Comparison of ENCODE assay signal across 8 cellular contexts in genomic region chr11:36511062-36511461, GRCh38. TPM values are rescaled to one million over a fixed set of nuclear protein-coding genes. Genes with fewer than 3 reads are reported as not detected.
A peak's percentile ranks its signal among the peaks of the same experiment; 100 is the strongest.
DNase-seq lines count a peak whose midpoint lies in the region; ATAC-seq, FAIRE-seq and TF ChIP-seq lines count a peak whose summit lies in the region.
"Not testable (repeated sequence)": the region's sequence is repeated elsewhere in the genome, so short reads cannot be mapped to it uniquely, and the experiment has no call there.

No MANE protein-coding gene starts in this region.

- not testable (repeated sequence) for BruUV-seq in endothelial cell of umbilical vein (replicated peaks; lab: Mats Ljungman, UMichigan)

- intact Hi-C loops in CD8-positive, alpha-beta T cell (cut with DNase I, micrococcal nuclease): loop anchor here in 1 of 2 experiments (2.0 kb wide), 1 partner anchor 236 kb away; no protein-coding TSS in a partner anchor
- intact Hi-C loops in activated CD4-positive, alpha-beta memory T cell treated with anti-CD3 and anti-CD28 coated beads for 36 hours (cut with micrococcal nuclease): loop anchor here (2.0 kb wide), 1 partner anchor 30 kb away; no protein-coding TSS in a partner anchor
- intact Hi-C loops in endothelial cell of umbilical vein (cut with micrococcal nuclease); testis (cut with DNase I; ENCODE audit: low total_unique reads): not testable (repeated sequence)

- not testable (repeated sequence) for FAIRE-seq in astrocyte (lab: Jason Lieb, UNC); endothelial cell of umbilical vein (lab: Jason Lieb, UNC)

- CTCF ChIA-PET in CD8-positive, alpha-beta T cell (lab: Charles Lee): interaction anchor here (0.7 to 2.9 kb wide), 4 partner anchors 11 to 221 kb away, joined by 3 to 26 read pairs (median 4); no protein-coding TSS in a partner anchor
- CTCF ChIA-PET in activated CD4-positive, alpha-beta memory T cell treated with anti-CD3 and anti-CD28 coated beads for 36 hours (lab: Charles Lee): interaction anchor here (0.7 to 3.5 kb wide), 11 partner anchors 10 to 263 kb away, joined by 3 to 34 read pairs (median 7); partner anchors contain the start of gene COMMD9
- CTCF ChIA-PET in endothelial cell of umbilical vein (lab: Charles Lee): interaction anchor here (1.4 to 2.9 kb wide), 6 partner anchors 10 to 222 kb away, joined by 3 to 36 read pairs (median 8); partner anchors contain the start of gene COMMD9

- not testable (repeated sequence) for H3K9me1 ChIP-seq in endothelial cell of umbilical vein (replicated peaks; ENCODE audit: control insufficient read depth, extremely low read depth, insufficient read depth, low read length)

- H3K27me3 ChIP-seq in CD8-positive, alpha-beta T cell (ENCODE audit: insufficient read depth, low read length); MM.1S (replicated peaks; ENCODE audit: insufficient read depth, low read length); astrocyte (ENCODE audit: insufficient read depth, low read length); endothelial cell of umbilical vein (ENCODE audit: control insufficient read depth in 2 of 2, insufficient read depth in 2 of 2, low read length in 2 of 2); osteoblast (ENCODE audit: insufficient read depth, low read length); testis: not testable (repeated sequence)

- H3K36me3 ChIP-seq in CD8-positive, alpha-beta T cell (ENCODE audit: insufficient read depth, low read length); MM.1S (replicated peaks; ENCODE audit: insufficient read depth, low read length); astrocyte (ENCODE audit: insufficient read depth, low read length); endothelial cell of umbilical vein (ENCODE audit: control insufficient read depth in 2 of 2, extremely low read depth in 1 of 2, insufficient read depth in 2 of 2, low read length in 2 of 2); osteoblast (ENCODE audit: insufficient read depth, low read length); testis (ENCODE audit: low read depth, missing control alignments): not testable (repeated sequence)

- not testable (repeated sequence) for H3K27ac ChIP-seq in CD8-positive, alpha-beta T cell (ENCODE audit: low read depth, low read length); MM.1S (ENCODE audit: low read length); endothelial cell of umbilical vein (ENCODE audit: insufficient read depth, low read depth, low read length)
- H3K27ac ChIP-seq in astrocyte (ENCODE audit: low read depth, low read length) (peak overlapping the region; percentile 97), osteoblast (ENCODE audit: low read depth, low read length) (peak overlapping the region; percentile 82), testis (peak overlapping the region; percentile 81 to 94)

- H3K9ac ChIP-seq in MM.1S (ENCODE audit: low read length); endothelial cell of umbilical vein (replicated peaks; ENCODE audit: extremely low read depth, insufficient read depth, low read length): not testable (repeated sequence)
- H3K9ac ChIP-seq in astrocyte (ENCODE audit: low read length): peak overlapping the region; percentile 97

- TF ChIP-seq POLR2A in endothelial cell of umbilical vein (IDR thresholded peaks at IDR 0.05; ENCODE audit: low read depth, low read length); testis (IDR thresholded peaks at IDR 0.05): not testable (repeated sequence)

- not testable (repeated sequence) for H3K27ac Mint-ChIP-seq in CD8-positive, alpha-beta T cell; activated CD4-positive, alpha-beta memory T cell treated with anti-CD3 and anti-CD28 coated beads for 36 hours
- H3K27ac Mint-ChIP-seq in astrocyte (ENCODE audit: unreplicated experiment): peak overlapping the region; percentile 88
- H3K27ac Mint-ChIP-seq in memory B cell: peak overlapping the region; percentile 98

- H3K4me3 ChIP-seq in CD8-positive, alpha-beta T cell (ENCODE audit: low read depth, low read length); MM.1S (ENCODE audit: low read length); endothelial cell of umbilical vein (replicated peaks in 1 of 3; ENCODE audit: insufficient read depth in 1 of 3, low read depth in 1 of 3, low read length in 3 of 3); testis: not testable (repeated sequence)
- H3K4me3 ChIP-seq in astrocyte (ENCODE audit: insufficient read depth, low read depth, low read length) (peak overlapping the region; percentile 96), osteoblast (ENCODE audit: insufficient read depth, low read length) (peak overlapping the region; percentile 95)

- dilution Hi-C loops in endothelial cell of umbilical vein (cut with MboI; ENCODE audit: extremely low pct_ligation_motif_present, low sequenced_read_pairs): not testable (repeated sequence)

- peaks cover 27% of the 10 kb centered on the region for H3K4me1 Mint-ChIP-seq in CD8-positive, alpha-beta T cell (ENCODE audit: low read depth)
- H3K4me1 Mint-ChIP-seq in activated CD4-positive, alpha-beta memory T cell treated with anti-CD3 and anti-CD28 coated beads for 36 hours (ENCODE audit: low read depth): peaks cover 18% of the 10 kb centered on the region
- H3K4me1 Mint-ChIP-seq in astrocyte (ENCODE audit: low read depth, unreplicated experiment): peaks cover 13% of the 10 kb centered on the region
- H3K4me1 Mint-ChIP-seq in memory B cell: peaks cover 19% of the 10 kb centered on the region

- ATAC-seq in CD8-positive, alpha-beta T cell; memory B cell (ENCODE audit: low read depth): not testable (repeated sequence)

- H3K9me2 ChIP-seq in MM.1S (replicated peaks; ENCODE audit: insufficient read depth, low read length): not testable (repeated sequence)

- H3F3A ChIP-seq in MM.1S (ENCODE audit: insufficient read depth, low read length): not testable (repeated sequence)

- H3K4me2 ChIP-seq in MM.1S (ENCODE audit: low read depth, low read length) (peak overlapping the region; percentile 74; the same call in 1 of the 2 replicates), astrocyte (ENCODE audit: low read length) (peak overlapping the region; percentile 91), endothelial cell of umbilical vein (ENCODE audit: insufficient read depth, low read length) (peak overlapping the region; percentile 67), osteoblast (ENCODE audit: insufficient read depth, low read length) (peak overlapping the region; percentile 90)

- not testable (repeated sequence) for H3K27me3 Mint-ChIP-seq in CD8-positive, alpha-beta T cell (ENCODE audit: low read depth); activated CD4-positive, alpha-beta memory T cell treated with anti-CD3 and anti-CD28 coated beads for 36 hours; astrocyte (ENCODE audit: low read depth, unreplicated experiment); memory B cell

- H3K36me3 Mint-ChIP-seq in CD8-positive, alpha-beta T cell; activated CD4-positive, alpha-beta memory T cell treated with anti-CD3 and anti-CD28 coated beads for 36 hours; astrocyte (ENCODE audit: low read depth, unreplicated experiment); memory B cell: not testable (repeated sequence)

- 43 to 60% methylated on average over 2 of the region's 2 CpGs for WGBS in testis, 2 donors

- H2AFZ ChIP-seq in MM.1S (ENCODE audit: low read length); astrocyte (ENCODE audit: low read depth, low read length); endothelial cell of umbilical vein (ENCODE audit: low read depth, low read length): not testable (repeated sequence)
- peak overlapping the region; percentile 95 for H2AFZ ChIP-seq in osteoblast (ENCODE audit: low read length)

- peaks cover 31% of the 10 kb centered on the region for H3K79me2 ChIP-seq in MM.1S (ENCODE audit: low read length)
- peaks cover 33% of the 10 kb centered on the region for H3K79me2 ChIP-seq in astrocyte (ENCODE audit: insufficient read depth, low read length)
- H3K79me2 ChIP-seq in endothelial cell of umbilical vein (ENCODE audit: control insufficient read depth, insufficient read depth, low read length): peaks cover 26% of the 10 kb centered on the region
- H3K79me2 ChIP-seq in osteoblast (ENCODE audit: insufficient read depth, low read length): peaks cover 32% of the 10 kb centered on the region

- not testable (repeated sequence) for H3K9me3 Mint-ChIP-seq in CD8-positive, alpha-beta T cell; activated CD4-positive, alpha-beta memory T cell treated with anti-CD3 and anti-CD28 coated beads for 36 hours; memory B cell
- H3K9me3 Mint-ChIP-seq in astrocyte (ENCODE audit: unreplicated experiment): peaks cover 16% of the 10 kb centered on the region

- POLR2A ChIA-PET in CD8-positive, alpha-beta T cell (lab: Charles Lee): interaction anchor here (1.4 kb wide), 2 partner anchors 10 to 219 kb away, joined by 3 to 4 read pairs; no protein-coding TSS in a partner anchor
- POLR2A ChIA-PET in activated CD4-positive, alpha-beta memory T cell treated with anti-CD3 and anti-CD28 coated beads for 36 hours (lab: Charles Lee); endothelial cell of umbilical vein (lab: Charles Lee): not testable (repeated sequence)

- not testable (repeated sequence) for H3K9me3 ChIP-seq in CD8-positive, alpha-beta T cell (ENCODE audit: low read length); MM.1S (replicated peaks; ENCODE audit: insufficient read depth, low read length); astrocyte (ENCODE audit: insufficient read depth, low read depth, low read length); endothelial cell of umbilical vein (replicated peaks; ENCODE audit: control insufficient read depth, insufficient read depth, low read length); osteoblast (ENCODE audit: low read depth, low read length); testis

- H3K4me1 ChIP-seq in CD8-positive, alpha-beta T cell (ENCODE audit: insufficient read depth, low read length): peaks cover 16% of the 10 kb centered on the region
- not testable (repeated sequence) for H3K4me1 ChIP-seq in MM.1S (ENCODE audit: low read length); testis
- peaks cover 11% of the 10 kb centered on the region for H3K4me1 ChIP-seq in astrocyte (ENCODE audit: insufficient read depth, low read length)
- H3K4me1 ChIP-seq in endothelial cell of umbilical vein (ENCODE audit: control insufficient read depth, extremely low read depth, insufficient read depth, low read length): peaks cover 16% of the 10 kb centered on the region
- H3K4me1 ChIP-seq in osteoblast (ENCODE audit: insufficient read depth, low read length): peaks cover 18% of the 10 kb centered on the region

- H4K20me1 ChIP-seq in MM.1S (ENCODE audit: insufficient read depth, low read length); endothelial cell of umbilical vein (replicated peaks; ENCODE audit: control insufficient read depth, extremely low read depth, insufficient read depth, low read length): not testable (repeated sequence)
- peaks cover 16% of the 10 kb centered on the region for H4K20me1 ChIP-seq in astrocyte (ENCODE audit: insufficient read depth, low read length)
- H4K20me1 ChIP-seq in osteoblast (ENCODE audit: insufficient read depth, low read length): peaks cover 13% of the 10 kb centered on the region

- not testable (repeated sequence) for DNase-seq in CD8-positive, alpha-beta T cell; MM.1S; activated CD4-positive, alpha-beta memory T cell treated with anti-CD3 and anti-CD28 coated beads for 36 hours; astrocyte (ENCODE audit: low read depth); endothelial cell of umbilical vein (ENCODE audit: low read depth, low spot score); memory B cell (ENCODE audit: low spot score in 2 of 2); osteoblast (ENCODE audit: insufficient read length, low spot score, missing footprints); testis

- not testable (repeated sequence) for TF ChIP-seq CTCF in CD8-positive, alpha-beta T cell (IDR thresholded peaks at IDR 0.05); MM.1S (IDR thresholded peaks at IDR 0.05; ENCODE audit: low read length); astrocyte (IDR thresholded peaks at IDR 0.05; ENCODE audit: insufficient read depth, low read depth, low read length); endothelial cell of umbilical vein (IDR thresholded peaks at IDR 0.05; ENCODE audit: extremely low read depth in 1 of 2, insufficient read depth in 1 of 2, low read depth in 1 of 2, low read length in 2 of 2); osteoblast (IDR thresholded peaks at IDR 0.05; ENCODE audit: extremely low read depth, low read depth, low read length); testis (IDR thresholded peaks at IDR 0.05)

- H3K4me3 Mint-ChIP-seq in CD8-positive, alpha-beta T cell: peak overlapping the region; percentile 92
- peak overlapping the region; percentile 94 for H3K4me3 Mint-ChIP-seq in activated CD4-positive, alpha-beta memory T cell treated with anti-CD3 and anti-CD28 coated beads for 36 hours
- H3K4me3 Mint-ChIP-seq in astrocyte (ENCODE audit: unreplicated experiment) (peak overlapping the region; percentile 99), memory B cell (peak overlapping the region; percentile 100)

RNA-seq across cellular contexts. Expression of gene TRAF6, which starts 1.0 kb away (rescaled TPM):
- total RNA-seq in CD8-positive, alpha-beta T cell: 10 to 100 TPM; 29.7 to 31.3 TPM
- 10 to 100 TPM; 12.0 to 12.1 TPM for total RNA-seq in activated CD4-positive, alpha-beta memory T cell treated with anti-CD3 and anti-CD28 coated beads for 36 hours
- total RNA-seq in astrocyte (17.8 and 19.4 TPM in 2 replicates), endothelial cell of umbilical vein (13.1 and 14.2 TPM in 2 replicates), osteoblast (11.6 and 12.1 TPM in 2 replicates), testis (10 to 100 TPM; 24.0 to 26.4 TPM)
- polyA plus RNA-seq in endothelial cell of umbilical vein (6.0 and 6.6 TPM in 2 replicates), testis (ENCODE audit: insufficient read depth, low read depth, low replicate concordance) (18.8 TPM)
- 5.8 and 6.8 TPM in 2 replicates for polyA plus RNA-seq in endothelial cell of umbilical vein (2011; cell fraction: cytosol; rRNA removed)
- 11.3 and 12.2 TPM in 2 replicates for polyA plus RNA-seq in endothelial cell of umbilical vein (2011; cell fraction: nucleus; rRNA removed)
- 9.5 and 9.7 TPM in 2 replicates for polyA plus RNA-seq in endothelial cell of umbilical vein (2012)
- 19.7 and 20.3 TPM in 2 replicates for polyA minus RNA-seq in endothelial cell of umbilical vein
- 5.7 TPM for polyA minus RNA-seq in endothelial cell of umbilical vein (2011; cell fraction: cytosol; rRNA and poly(A)+ RNA removed)
- polyA minus RNA-seq in endothelial cell of umbilical vein (2011; cell fraction: nucleus; rRNA and poly(A)+ RNA removed): 15.3 and 22.8 TPM in 2 replicates

RNA-seq across cellular contexts. Expression of gene RAG1, which starts 56.7 kb away (rescaled TPM):
- under 1 TPM in 1 of 2 experiments, not detected in 1; 0.08 TPM for total RNA-seq in CD8-positive, alpha-beta T cell
- total RNA-seq in activated CD4-positive, alpha-beta memory T cell treated with anti-CD3 and anti-CD28 coated beads for 36 hours: under 1 TPM; 0.29 to 0.41 TPM
- total RNA-seq in astrocyte (2.0 and 3.2 TPM in 2 replicates), endothelial cell of umbilical vein (1.2 and 2.0 TPM in 2 replicates), osteoblast (0.36 and 0.59 TPM in 2 replicates), testis (1 to 10 TPM; 1.5 to 3.5 TPM)
- polyA plus RNA-seq in endothelial cell of umbilical vein (0.08 and 0.15 TPM in 2 replicates), testis (ENCODE audit: insufficient read depth, low read depth, low replicate concordance) (1.4 TPM)
- polyA plus RNA-seq in endothelial cell of umbilical vein (2011; cell fraction: cytosol; rRNA removed): 0.21 and 0.35 TPM in 2 replicates
- 0.17 and 0.38 TPM in 2 replicates for polyA plus RNA-seq in endothelial cell of umbilical vein (2011; cell fraction: nucleus; rRNA removed)
- polyA plus RNA-seq in endothelial cell of umbilical vein (2012): 0.90 and 1.1 TPM in 2 replicates
- 0.68 and 0.74 TPM in 2 replicates for polyA minus RNA-seq in endothelial cell of umbilical vein
- not detected for polyA minus RNA-seq in endothelial cell of umbilical vein (2011; cell fraction: cytosol; rRNA and poly(A)+ RNA removed)
- 0.38 and 0.58 TPM in 2 replicates for polyA minus RNA-seq in endothelial cell of umbilical vein (2011; cell fraction: nucleus; rRNA and poly(A)+ RNA removed)
